Comparison of ENCODE assay signal across 8 cellular contexts in the genomic region with DNA sequence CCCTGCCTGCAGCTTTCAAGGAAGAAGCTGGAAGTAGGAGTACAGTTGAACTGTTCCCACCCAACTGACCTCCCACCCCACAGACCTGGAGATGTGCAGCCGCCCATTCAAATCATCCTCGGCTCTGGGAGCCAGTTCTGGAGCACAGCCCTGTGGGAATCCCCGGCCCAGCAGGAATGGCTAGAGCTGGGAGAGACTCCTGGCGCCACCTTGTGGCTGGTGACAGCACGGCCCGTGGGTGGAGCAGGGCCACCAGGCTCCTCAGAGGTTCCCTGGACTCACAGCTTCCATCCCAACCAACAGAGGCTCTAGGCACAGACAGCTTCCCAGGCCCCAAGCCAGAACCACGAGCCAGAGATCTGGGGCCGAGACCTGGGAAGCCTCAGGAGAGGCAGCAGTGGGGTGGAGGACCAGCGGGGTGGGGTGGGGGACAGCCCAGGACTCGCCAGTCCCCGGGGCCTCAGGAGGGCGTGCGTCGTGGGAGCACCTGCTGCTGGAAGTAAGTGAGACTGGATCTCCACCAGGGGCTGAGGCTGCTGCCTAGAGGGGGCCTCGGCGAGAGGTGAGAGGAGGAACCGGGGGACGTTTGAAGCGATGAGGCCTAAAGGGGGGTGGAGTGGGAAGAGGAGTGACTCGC. TPM values are rescaled to one million over a fixed set of nuclear protein-coding genes. Genes with fewer than 3 reads are reported as not detected.
DNase-seq lines count a peak whose midpoint lies in the region; TF ChIP-seq lines count a peak whose summit lies in the region.

No MANE protein-coding gene starts in this region.

- no peaks in the 10 kb centered on the region for H3K27me3 Mint-ChIP-seq in activated CD4-positive, alpha-beta T cell treated with anti-CD3 and anti-CD28 coated beads, Interleukin-2, amount 10 ng/mL, durations not matched to agents 7 days and 5 days
- no peaks in the 10 kb centered on the region for H3K27me3 Mint-ChIP-seq in dendritic cell treated with granulocyte-macrophage colony-stimulating factor and Interleukin-4, amounts not matched to agents 40 ng/mL and 50 ng/mL, for 4 days

- H3K36me3 ChIP-seq in liver (ENCODE audit: control insufficient read depth in 4 of 4, insufficient read depth in 3 of 4, low read depth in 1 of 4, low read length in 3 of 4) = peaks cover 11 to 42% (median 15%) of the 10 kb centered on the region in 4 donors

- DNase-seq in AG04449 (ENCODE audit: low read depth, low spot score) (no peak), GM19238 (ENCODE audit: insufficient read length, low spot score) (peak; percentile 86), NCI-H2196 (lab: John Stamatoyannopoulos, UW; ENCODE audit: unreplicated experiment) (peak; percentile 87), OCI-M2 (lab: John Stamatoyannopoulos, UW; ENCODE audit: unreplicated experiment) (no peak)
- peak; percentile 66 for DNase-seq in activated CD4-positive, alpha-beta T cell treated with anti-CD3 and anti-CD28 coated beads, Interleukin-2, amount 10 ng/mL, durations not matched to agents 7 days and 5 days
- peak; percentile 75 for DNase-seq in stimulated activated CD4-positive, alpha-beta T cell treated with anti-CD3 and anti-CD28 coated beads, Interleukin-4, amount 100 ng/mL, for 24 hours

- H3K9ac ChIP-seq in liver (ENCODE audit: low read depth in 1 of 2, low read length in 2 of 2) = no peak overlapping the region

- WGBS in liver = 61% methylated on average over 20 of the region's 20 CpGs

- no peaks in the 10 kb centered on the region for H3K9me3 Mint-ChIP-seq in activated CD4-positive, alpha-beta T cell treated with anti-CD3 and anti-CD28 coated beads, Interleukin-2, amount 10 ng/mL, durations not matched to agents 7 days and 5 days
- no peaks in the 10 kb centered on the region for H3K9me3 Mint-ChIP-seq in dendritic cell treated with granulocyte-macrophage colony-stimulating factor and Interleukin-4, amounts not matched to agents 40 ng/mL and 50 ng/mL, for 4 days

- intact Hi-C loops in dendritic cell treated with granulocyte-macrophage colony-stimulating factor and Interleukin-4, amounts not matched to agents 40 ng/mL and 50 ng/mL, for 4 days (cut with micrococcal nuclease) = loop anchor here (1.0 to 5.0 kb wide), 2 partner anchors 109 to 381 kb away; no protein-coding TSS in a partner anchor

- POLR2A ChIA-PET in AG04449 (lab: Yijun Ruan, JAX) = interaction anchor here (0.6 kb wide), 1 partner anchor 403 kb away, joined by 3 read pairs; no protein-coding TSS in a partner anchor
- POLR2A ChIA-PET in activated CD4-positive, alpha-beta T cell treated with anti-CD3 and anti-CD28 coated beads, Interleukin-2, amount 10 ng/mL, durations not matched to agents 7 days and 5 days (lab: Charles Lee) = interaction anchor here (1.0 kb wide), 1 partner anchor 91 kb away, joined by 3 read pairs; a partner anchor contains a TSS

- CTCF ChIA-PET in AG04449 (lab: Yijun Ruan, JAX) = interaction anchor here (0.6 to 14.7 kb wide), 38 partner anchors 10 to 383 kb away, joined by 3 to 371 read pairs (median 4); a partner anchor contains a TSS
- CTCF ChIA-PET in activated CD4-positive, alpha-beta T cell treated with anti-CD3 and anti-CD28 coated beads, Interleukin-2, amount 10 ng/mL, durations not matched to agents 7 days and 5 days (lab: Charles Lee) = interaction anchor here (0.6 to 4.2 kb wide), 29 partner anchors 8 to 657 kb away, joined by 3 to 27 read pairs (median 3); no protein-coding TSS in a partner anchor

- H3K27ac Mint-ChIP-seq in activated CD4-positive, alpha-beta T cell treated with anti-CD3 and anti-CD28 coated beads, Interleukin-2, amount 10 ng/mL, durations not matched to agents 7 days and 5 days = no peak overlapping the region
- H3K27ac Mint-ChIP-seq in dendritic cell treated with granulocyte-macrophage colony-stimulating factor and Interleukin-4, amounts not matched to agents 40 ng/mL and 50 ng/mL, for 4 days = peak overlapping the region; percentile 20

- TF ChIP-seq CTCF in AG04449 (IDR thresholded peaks at IDR 0.05; ENCODE audit: insufficient read depth, low read length, missing control alignments) (peak; percentile 98), liver (IDR thresholded peaks at IDR 0.05; ENCODE audit: low read depth, low read length, missing input control) (peak; percentile 80)

- H3K27me3 ChIP-seq in liver (ENCODE audit: control insufficient read depth in 4 of 4, insufficient read depth in 4 of 4, low read length in 3 of 4) = no peaks in the 10 kb centered on the region

- H3K4me3 Mint-ChIP-seq in activated CD4-positive, alpha-beta T cell treated with anti-CD3 and anti-CD28 coated beads, Interleukin-2, amount 10 ng/mL, durations not matched to agents 7 days and 5 days = no peak overlapping the region
- H3K4me3 Mint-ChIP-seq in dendritic cell treated with granulocyte-macrophage colony-stimulating factor and Interleukin-4, amounts not matched to agents 40 ng/mL and 50 ng/mL, for 4 days = no peak overlapping the region

- H3K4me3 ChIP-seq in AG04449 (ENCODE audit: low read depth, low read length) (no peak overlapping the region), liver (ENCODE audit: low read depth in 1 of 3, low read length in 3 of 3) (no peak overlapping the region)

- TF ChIP-seq RAD21 in liver (IDR thresholded peaks at IDR 0.05) = peak; percentile 83 to 88

- no peak overlapping the region for H3K27ac ChIP-seq in liver (ENCODE audit: low read depth in 1 of 2, low read length in 2 of 2)

- H3K4me1 ChIP-seq in liver (ENCODE audit: control insufficient read depth in 4 of 4, insufficient read depth in 4 of 4, low read length in 3 of 4) = peaks cover 0 to 5% (median 2%) of the 10 kb centered on the region in 4 donors

- H3K4me1 Mint-ChIP-seq in activated CD4-positive, alpha-beta T cell treated with anti-CD3 and anti-CD28 coated beads, Interleukin-2, amount 10 ng/mL, durations not matched to agents 7 days and 5 days = no peaks in the 10 kb centered on the region
- H3K4me1 Mint-ChIP-seq in dendritic cell treated with granulocyte-macrophage colony-stimulating factor and Interleukin-4, amounts not matched to agents 40 ng/mL and 50 ng/mL, for 4 days (ENCODE audit: low read depth) = peaks cover 16% of the 10 kb centered on the region

- H3K36me3 Mint-ChIP-seq in activated CD4-positive, alpha-beta T cell treated with anti-CD3 and anti-CD28 coated beads, Interleukin-2, amount 10 ng/mL, durations not matched to agents 7 days and 5 days (ENCODE audit: low read depth) = peaks cover 37% of the 10 kb centered on the region
- H3K36me3 Mint-ChIP-seq in dendritic cell treated with granulocyte-macrophage colony-stimulating factor and Interleukin-4, amounts not matched to agents 40 ng/mL and 50 ng/mL, for 4 days (ENCODE audit: low read depth) = peaks cover 95% of the 10 kb centered on the region

- no peaks in the 10 kb centered on the region for H3K9me3 ChIP-seq in liver (ENCODE audit: control insufficient read depth in 4 of 4, low read length in 3 of 4)

TF ChIP-seq in liver, 16 proteins besides CTCF, POLR2A, EP300 and RAD21 (continues in another document):
- TF ChIP-seq, protein P1, sequence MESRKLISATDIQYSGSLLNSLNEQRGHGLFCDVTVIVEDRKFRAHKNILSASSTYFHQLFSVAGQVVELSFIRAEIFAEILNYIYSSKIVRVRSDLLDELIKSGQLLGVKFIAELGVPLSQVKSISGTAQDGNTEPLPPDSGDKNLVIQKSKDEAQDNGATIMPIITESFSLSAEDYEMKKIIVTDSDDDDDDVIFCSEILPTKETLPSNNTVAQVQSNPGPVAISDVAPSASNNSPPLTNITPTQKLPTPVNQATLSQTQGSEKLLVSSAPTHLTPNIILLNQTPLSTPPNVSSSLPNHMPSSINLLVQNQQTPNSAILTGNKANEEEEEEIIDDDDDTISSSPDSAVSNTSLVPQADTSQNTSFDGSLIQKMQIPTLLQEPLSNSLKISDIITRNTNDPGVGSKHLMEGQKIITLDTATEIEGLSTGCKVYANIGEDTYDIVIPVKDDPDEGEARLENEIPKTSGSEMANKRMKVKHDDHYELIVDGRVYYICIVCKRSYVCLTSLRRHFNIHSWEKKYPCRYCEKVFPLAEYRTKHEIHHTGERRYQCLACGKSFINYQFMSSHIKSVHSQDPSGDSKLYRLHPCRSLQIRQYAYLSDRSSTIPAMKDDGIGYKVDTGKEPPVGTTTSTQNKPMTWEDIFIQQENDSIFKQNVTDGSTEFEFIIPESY (IDR thresholded peaks at IDR 0.05) = no peak
- TF ChIP-seq, protein P2, sequence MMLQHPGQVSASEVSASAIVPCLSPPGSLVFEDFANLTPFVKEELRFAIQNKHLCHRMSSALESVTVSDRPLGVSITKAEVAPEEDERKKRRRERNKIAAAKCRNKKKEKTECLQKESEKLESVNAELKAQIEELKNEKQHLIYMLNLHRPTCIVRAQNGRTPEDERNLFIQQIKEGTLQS (IDR thresholded peaks at IDR 0.05) = no peak
- TF ChIP-seq NR2F2 (IDR thresholded peaks at IDR 0.05) (no peak), GABPA (IDR thresholded peaks at IDR 0.05 in 1 of 2, conservative IDR thresholded peaks at IDR 0.05 in 1 of 2) (no peak), JUND (IDR thresholded peaks at IDR 0.05) (no peak), EGR1 (IDR thresholded peaks at IDR 0.05; ENCODE audit: low read depth in 2 of 2) (no peak), FOXA2 (IDR thresholded peaks at IDR 0.05) (no peak), SP1 (IDR thresholded peaks at IDR 0.05) (no peak), HNF4G (IDR thresholded peaks at IDR 0.05) (no peak), YY1 (IDR thresholded peaks at IDR 0.05) (no peak)

RNA-seq across cellular contexts. Expression of a gene that starts 43.4 kb away (rescaled TPM):
- total RNA-seq in activated CD4-positive, alpha-beta T cell treated with anti-CD3 and anti-CD28 coated beads, Interleukin-2, amount 10 ng/mL, durations not matched to agents 7 days and 5 days = 10 to 100 TPM; 83.5 to 90.2 TPM
- 10 to 100 TPM; 22.3 to 27.7 TPM for total RNA-seq in liver
- polyA plus RNA-seq in liver = 10 to 100 TPM in 1 of 2 donors, 1 to 10 TPM in 1; 9.5 to 13.5 TPM

Comparison
In these comparisons a context has a peak if more than half of its experiments do, and no peak if none do; other contexts are left out.
1. DNase-seq: peak in GM19238 (single experiment), NCI-H2196 (single experiment), activated CD4-positive, alpha-beta T cell treated with anti-CD3 and anti-CD28 coated beads, Interleukin-2, amount 10 ng/mL, durations not matched to agents 7 days and 5 days (single experiment) and stimulated activated CD4-positive, alpha-beta T cell treated with anti-CD3 and anti-CD28 coated beads, Interleukin-4, amount 100 ng/mL, for 24 hours (single experiment); none in AG04449 (single experiment) and OCI-M2 (single experiment).